ENCODE assay signal across 23 cellular contexts in the genomic region with DNA sequence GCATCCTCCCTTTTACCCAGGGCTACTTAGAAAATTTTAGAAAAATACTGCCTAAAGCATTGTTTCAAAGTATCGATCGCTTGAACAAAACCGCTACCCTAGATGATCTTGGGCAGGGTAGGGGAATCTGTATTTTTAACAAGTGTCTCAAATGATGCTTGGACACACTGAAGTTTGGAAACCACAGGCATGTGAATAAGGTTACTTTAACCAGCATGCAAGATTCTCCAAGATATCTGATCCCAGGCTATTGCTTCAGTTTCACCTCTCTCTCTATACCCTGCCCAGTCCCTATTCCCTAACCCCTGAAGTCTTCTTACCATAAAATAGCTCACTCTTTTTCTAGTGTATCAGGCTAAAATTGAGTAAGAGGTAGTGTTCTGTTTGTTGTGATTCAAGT. TPM values are rescaled to one million over a fixed set of nuclear protein-coding genes. Genes with fewer than 3 reads are reported as not detected.
DNase-seq lines count a peak whose midpoint lies in the region; ATAC-seq and TF ChIP-seq lines count a peak whose summit lies in the region.
"Had no signal": no experiment of that assay in that cellular context is flagged by ENCODE, and none has a peak within 500 bp of the region (broad histone marks: within the 10 kb centered on the region; RNA-seq: fewer than 3 reads in every experiment).

No MANE protein-coding gene starts in this region.

- no peak overlapping the region for H3K4me3 Mint-ChIP-seq in activated CD8-positive, alpha-beta T cell treated with anti-CD3 and anti-CD28 coated beads for 36 hours
- no peak overlapping the region for H3K4me3 Mint-ChIP-seq in activated CD8-positive, alpha-beta T cell treated with anti-CD3 and anti-CD28 coated beads, Interleukin-2, amount 10 ng/mL, durations not matched to agents 7 days and 5 days
- H3K4me3 Mint-ChIP-seq in activated naive CD8-positive, alpha-beta T cell treated with anti-CD3 and anti-CD28 coated beads for 36 hours, result peak overlapping the region; percentile 27

- H3K4me2 ChIP-seq in smooth muscle cell, result no peak overlapping the region
- H3K4me2 ChIP-seq: BLaER1, hepatocyte had no signal

- no peak overlapping the region for H3K9ac ChIP-seq in smooth muscle cell (ENCODE audit: low read depth)
- H3K9ac ChIP-seq: BLaER1 had no signal

- no peaks in the 10 kb centered on the region for H3K36me3 ChIP-seq in smooth muscle cell (ENCODE audit: low read depth)
- H3K36me3 ChIP-seq: prostate gland, vagina had no signal

- 97% methylated on average over 3 of the region's 3 CpGs for WGBS in smooth muscle cell (ENCODE audit: low lambda C conversion rate)

- H3K4me3 ChIP-seq in smooth muscle cell, result no peak overlapping the region
- H3K4me3 ChIP-seq: ascending aorta, BLaER1, coronary artery, hepatocyte, prostate gland, suprapubic skin, vagina had no signal

- no peak for TF ChIP-seq CTCF in activated CD8-positive, alpha-beta T cell treated with anti-CD3 and anti-CD28 coated beads for 36 hours (IDR thresholded peaks at IDR 0.05)
- no peak for TF ChIP-seq CTCF in smooth muscle cell (IDR thresholded peaks at IDR 0.05; ENCODE audit: borderline replicate concordance, insufficient read depth, poor library complexity, severe bottlenecking)

- H3K4me1 ChIP-seq in smooth muscle cell (ENCODE audit: low read depth), result peaks cover 23% of the 10 kb centered on the region
- H3K4me1 ChIP-seq: prostate gland had no signal

- peaks cover 63% of the 10 kb centered on the region for H3K4me1 Mint-ChIP-seq in activated CD8-positive, alpha-beta T cell treated with anti-CD3 and anti-CD28 coated beads for 36 hours (ENCODE audit: low read depth)
- H3K4me1 Mint-ChIP-seq in activated CD8-positive, alpha-beta T cell treated with anti-CD3 and anti-CD28 coated beads, Interleukin-2, amount 10 ng/mL, durations not matched to agents 7 days and 5 days (ENCODE audit: low read depth), result peaks cover 6% of the 10 kb centered on the region
- peaks cover 48% of the 10 kb centered on the region for H3K4me1 Mint-ChIP-seq in activated naive CD8-positive, alpha-beta T cell treated with anti-CD3 and anti-CD28 coated beads for 36 hours

- H3K27me3 Mint-ChIP-seq in activated CD8-positive, alpha-beta T cell treated with anti-CD3 and anti-CD28 coated beads for 36 hours, result no peaks in the 10 kb centered on the region
- H3K27me3 Mint-ChIP-seq in activated CD8-positive, alpha-beta T cell treated with anti-CD3 and anti-CD28 coated beads, Interleukin-2, amount 10 ng/mL, durations not matched to agents 7 days and 5 days (ENCODE audit: low read depth), result no peaks in the 10 kb centered on the region
- H3K27me3 Mint-ChIP-seq in activated naive CD8-positive, alpha-beta T cell treated with anti-CD3 and anti-CD28 coated beads for 36 hours, result no peaks in the 10 kb centered on the region
- H3K27me3 Mint-ChIP-seq: naive thymus-derived CD8-positive, alpha-beta T cell had no signal

- ATAC-seq in activated CD8-positive, alpha-beta T cell treated with anti-CD3 and anti-CD28 coated beads for 36 hours, result no peak
- ATAC-seq in activated CD8-positive, alpha-beta T cell treated with anti-CD3 and anti-CD28 coated beads, Interleukin-2, amount 10 ng/mL, durations not matched to agents 7 days and 5 days, result no peak
- ATAC-seq in Right ventricle myocardium superior (ENCODE audit: poor library complexity), result no peak
- ATAC-seq: naive thymus-derived CD8-positive, alpha-beta T cell had no signal

- peak overlapping the region; percentile 82 for H3K27ac Mint-ChIP-seq in activated CD8-positive, alpha-beta T cell treated with anti-CD3 and anti-CD28 coated beads for 36 hours
- H3K27ac Mint-ChIP-seq in activated CD8-positive, alpha-beta T cell treated with anti-CD3 and anti-CD28 coated beads, Interleukin-2, amount 10 ng/mL, durations not matched to agents 7 days and 5 days, result no peak overlapping the region
- peak overlapping the region; percentile 71 for H3K27ac Mint-ChIP-seq in activated naive CD8-positive, alpha-beta T cell treated with anti-CD3 and anti-CD28 coated beads for 36 hours

- POLR2A ChIA-PET in activated CD8-positive, alpha-beta T cell treated with anti-CD3 and anti-CD28 coated beads for 36 hours (lab: Charles Lee), result no interaction called here
- POLR2A ChIA-PET in activated CD8-positive, alpha-beta T cell treated with anti-CD3 and anti-CD28 coated beads, Interleukin-2, amount 10 ng/mL, durations not matched to agents 7 days and 5 days (lab: Charles Lee), result no interaction called here

- no peaks in the 10 kb centered on the region for H3K9me3 Mint-ChIP-seq in activated CD8-positive, alpha-beta T cell treated with anti-CD3 and anti-CD28 coated beads for 36 hours
- no peaks in the 10 kb centered on the region for H3K9me3 Mint-ChIP-seq in activated CD8-positive, alpha-beta T cell treated with anti-CD3 and anti-CD28 coated beads, Interleukin-2, amount 10 ng/mL, durations not matched to agents 7 days and 5 days (ENCODE audit: insufficient read depth)
- H3K9me3 Mint-ChIP-seq in activated naive CD8-positive, alpha-beta T cell treated with anti-CD3 and anti-CD28 coated beads for 36 hours, result no peaks in the 10 kb centered on the region
- H3K9me3 Mint-ChIP-seq: naive thymus-derived CD8-positive, alpha-beta T cell had no signal

- peaks cover 100% of the 10 kb centered on the region for H4K20me1 ChIP-seq in smooth muscle cell (ENCODE audit: low read depth)

- H3K27ac ChIP-seq in smooth muscle cell (ENCODE audit: low read depth), result peak overlapping the region; percentile 19
- H3K27ac ChIP-seq: ascending aorta, BLaER1, coronary artery, hepatocyte, suprapubic skin, vagina had no signal

- CTCF ChIA-PET in activated CD8-positive, alpha-beta T cell treated with anti-CD3 and anti-CD28 coated beads for 36 hours (lab: Charles Lee), result no interaction called here
- CTCF ChIA-PET in activated CD8-positive, alpha-beta T cell treated with anti-CD3 and anti-CD28 coated beads, Interleukin-2, amount 10 ng/mL, durations not matched to agents 7 days and 5 days (lab: Charles Lee), result no interaction called here

- peaks cover 36% of the 10 kb centered on the region for H3K36me3 Mint-ChIP-seq in activated CD8-positive, alpha-beta T cell treated with anti-CD3 and anti-CD28 coated beads for 36 hours (ENCODE audit: low read depth)
- peaks cover 30% of the 10 kb centered on the region for H3K36me3 Mint-ChIP-seq in activated CD8-positive, alpha-beta T cell treated with anti-CD3 and anti-CD28 coated beads, Interleukin-2, amount 10 ng/mL, durations not matched to agents 7 days and 5 days (ENCODE audit: low read depth)
- peaks cover 40% of the 10 kb centered on the region for H3K36me3 Mint-ChIP-seq in activated naive CD8-positive, alpha-beta T cell treated with anti-CD3 and anti-CD28 coated beads for 36 hours

- peaks cover 99% of the 10 kb centered on the region for H3K79me2 ChIP-seq in smooth muscle cell (ENCODE audit: low read depth)

- no peak for DNase-seq in activated CD8-positive, alpha-beta T cell treated with anti-CD3 and anti-CD28 coated beads for 36 hours
- no peak for DNase-seq in activated CD8-positive, alpha-beta T cell treated with anti-CD3 and anti-CD28 coated beads, Interleukin-2, amount 10 ng/mL, durations not matched to agents 7 days and 5 days
- DNase-seq in activated naive CD8-positive, alpha-beta T cell treated with anti-CD3 and anti-CD28 coated beads for 36 hours, result no peak
- DNase-seq in iris pigment epithelial cell (ENCODE audit: low read depth), result peak; percentile 22
- no peak for DNase-seq in smooth muscle cell (lab: John Stamatoyannopoulos, UW; ENCODE audit: unreplicated experiment)
- DNase-seq in DMS 273 (lab: John Stamatoyannopoulos, UW; ENCODE audit: unreplicated experiment), result no peak
- DNase-seq in NK-92 (lab: John Stamatoyannopoulos, UW; ENCODE audit: unreplicated experiment), result no peak
- no peak for DNase-seq in Right ventricle myocardium superior
- DNase-seq: activated CD4-positive, alpha-beta T cell treated with anti-CD3 and anti-CD28 coated beads for 48 hours; activated naive CD4-positive, alpha-beta T cell; mammary epithelial cell; naive thymus-derived CD8-positive, alpha-beta T cell; NCI-H1092; NCI-H2081; RPMI8226; stimulated activated CD4-positive, alpha-beta T cell treated with anti-CD3 and anti-CD28 coated beads, Interleukin-4, amount 100 ng/mL, for 24 hours had no signal

- no peaks in the 10 kb centered on the region for H3F3A ChIP-seq in smooth muscle cell (ENCODE audit: low read depth)

- H2AFZ ChIP-seq in smooth muscle cell (ENCODE audit: low read depth), result no peak overlapping the region
- H2AFZ ChIP-seq: hepatocyte had no signal

- H3K27me3 ChIP-seq in smooth muscle cell (ENCODE audit: low read depth), result no peaks in the 10 kb centered on the region
- H3K27me3 ChIP-seq: ascending aorta, BLaER1, hepatocyte, suprapubic skin, vagina had no signal

- no peaks in the 10 kb centered on the region for H3K9me3 ChIP-seq in smooth muscle cell (replicated peaks; ENCODE audit: low read depth)
- H3K9me3 ChIP-seq: ascending aorta, prostate gland, suprapubic skin, vagina had no signal

- intact Hi-C loops in activated CD8-positive, alpha-beta T cell treated with anti-CD3 and anti-CD28 coated beads for 36 hours (cut with micrococcal nuclease), result no loop called here
- intact Hi-C loops in Right ventricle myocardium superior (cut with DNase I), result no loop called here

RNA-seq across cellular contexts. Expression of gene LCOR, which starts 25.5 kb away (rescaled TPM):
- total RNA-seq in activated CD8-positive, alpha-beta T cell treated with anti-CD3 and anti-CD28 coated beads for 36 hours, result 10 to 100 TPM; 20.6 to 24.3 TPM
- total RNA-seq in activated CD8-positive, alpha-beta T cell treated with anti-CD3 and anti-CD28 coated beads, Interleukin-2, amount 10 ng/mL, durations not matched to agents 7 days and 5 days, result 10 to 100 TPM; 36.6 to 37.4 TPM
- 10 to 100 TPM; 25.9 to 27.6 TPM for total RNA-seq in activated naive CD8-positive, alpha-beta T cell treated with anti-CD3 and anti-CD28 coated beads for 36 hours
- total RNA-seq in smooth muscle cell (27.8 and 29.9 TPM in 2 replicates), Right ventricle myocardium superior (16.9 TPM)
- polyA plus RNA-seq in smooth muscle cell, result 10.6 and 20.7 TPM in 2 replicates
